ENCODE assay signal across 29 cellular contexts in genomic region chr15:46576611-46577010, GRCh38.
DNase-seq lines count a peak whose midpoint lies in the region; ATAC-seq and TF ChIP-seq lines count a peak whose summit lies in the region.
"Had no signal": no experiment of that assay in that cellular context is flagged by ENCODE, and none has a peak within 500 bp of the region (broad histone marks: within the 10 kb centered on the region; RNA-seq: fewer than 3 reads in every experiment).

No MANE protein-coding gene starts in this region.

- H3K27me3 ChIP-seq in BJ (ENCODE audit: control insufficient read depth, insufficient read depth, low read length) (no peaks in the 10 kb centered on the region), RWPE2 (ENCODE audit: insufficient read depth, poor library complexity, severe bottlenecking) (no peaks in the 10 kb centered on the region), BE2C (no peaks in the 10 kb centered on the region)
- H3K27me3 ChIP-seq: esophagus muscularis mucosa, ovary, right lobe of liver, suprapubic skin had no signal

- peak; percentile 4 for DNase-seq in BJ (ENCODE audit: low read depth)
- DNase-seq in RWPE2 (ENCODE audit: low spot score), result peak; percentile 51
- peak; percentile 39 to 58 for DNase-seq in left colon
- DNase-seq in sciatic nerve (ENCODE audit: low spot score), result no peak
- DNase-seq in SK-N-DZ (ENCODE audit: low spot score), result no peak
- DNase-seq in BE2C, result no peak
- DNase-seq: activated CD4-positive, alpha-beta memory T cell treated with anti-CD3 and anti-CD28 coated beads, Interleukin-2, amount 10 ng/mL, durations not matched to agents 7 days and 5 days; activated CD4-positive, CD25-positive, alpha-beta regulatory T cell treated with anti-CD3 and anti-CD28 coated beads, Interleukin-2, amount 50 U/mL, for 72 hours; activated CD8-positive, alpha-beta memory T cell treated with anti-CD3 and anti-CD28 coated beads, Interleukin-2, amount 50 U/mL, for 48 hours; anterior cingulate cortex; DMS53; effector memory CD8-positive, alpha-beta T cell; H9; hippocampal formation; KBM-7; left ventricle myocardium inferior; NCI-H1417; NCI-H2081 treated with DMSO at 0.1 percent for 48 hours; NCI-H345; ovary; right lobe of liver; stimulated activated naive B cell treated with anti-CD40 and anti-IgM and Interleukin-4, amounts not matched to agents 10 μg/mL and 1 μg/mL and 100 μg/mL, for 72 hours; T-helper 17 cell had no signal

- intact Hi-C loops in left colon (cut with DNase I, micrococcal nuclease), result no loop called here
- intact Hi-C loops in sciatic nerve (cut with DNase I), result no loop called here

- CTCF ChIA-PET in BJ (lab: Yijun Ruan, JAX), result no interaction called here

- no peak for TF ChIP-seq CTCF in BJ (IDR thresholded peaks at IDR 0.05; ENCODE audit: insufficient read depth, low read depth, low read length)
- TF ChIP-seq CTCF in RWPE2 (IDR thresholded peaks at IDR 0.05; ENCODE audit: poor library complexity, severe bottlenecking), result no peak
- no peak for TF ChIP-seq CTCF in BE2C (IDR thresholded peaks at IDR 0.05; ENCODE audit: low read depth, low read length)

- H3K4me1 ChIP-seq in RWPE2 (ENCODE audit: insufficient read depth, poor library complexity, severe bottlenecking) (no peaks in the 10 kb centered on the region), BE2C (no peaks in the 10 kb centered on the region)
- H3K4me1 ChIP-seq: esophagus muscularis mucosa, left ventricle myocardium inferior, suprapubic skin had no signal

- POLR2A ChIA-PET in BJ (lab: Charles Lee), result no interaction called here

- H3K9me3 ChIP-seq in RWPE2 (ENCODE audit: severe bottlenecking) (no peaks in the 10 kb centered on the region), BE2C (no peaks in the 10 kb centered on the region)
- H3K9me3 ChIP-seq: esophagus muscularis mucosa, left ventricle myocardium inferior, ovary, right lobe of liver, suprapubic skin had no signal

- no peak overlapping the region for H3K4me3 ChIP-seq in BJ (ENCODE audit: low read depth, low read length)
- H3K4me3 ChIP-seq in RWPE2 (ENCODE audit: severe bottlenecking), result no peak overlapping the region
- no peak overlapping the region for H3K4me3 ChIP-seq in BE2C (ENCODE audit: low read depth, low read length)
- H3K4me3 ChIP-seq: esophagus muscularis mucosa, left ventricle myocardium inferior, ovary, right lobe of liver, suprapubic skin had no signal

- H3K27ac ChIP-seq in RWPE2 (ENCODE audit: poor library complexity, severe bottlenecking), result no peak overlapping the region
- H3K27ac ChIP-seq: esophagus muscularis mucosa, left ventricle myocardium inferior, ovary, right lobe of liver, suprapubic skin had no signal

- ATAC-seq in RWPE2 (ENCODE audit: low read depth), result peak; percentile 97
- ATAC-seq in left colon, result peak; percentile 82
- peak; percentile 56 for ATAC-seq in sciatic nerve
- ATAC-seq in HG02870 (IDR thresholded peaks at IDR 0.05; ENCODE audit: unreplicated experiment), result no peak
- no peak for ATAC-seq in HG02970 (IDR thresholded peaks at IDR 0.05; ENCODE audit: low FRiP score, unreplicated experiment)
- ATAC-seq: activated T-helper 17 cell treated with anti-CD3 and anti-CD28 coated beads, Interleukin-2, amount 50 U/mL, for 72 hours; effector memory CD8-positive, alpha-beta T cell; natural killer cell treated with Interleukin-12 subunit alpha and Interleukin-12 subunit beta and Interleukin-15 and Interleukin-18, amount 100 ng/mL, for 72 hours; stimulated activated naive B cell treated with anti-CD40 and anti-IgM and Interleukin-4, amounts not matched to agents 10 μg/mL and 1 μg/mL and 100 μg/mL, for 72 hours; T-helper 17 cell had no signal

- H3K36me3 ChIP-seq in BJ (ENCODE audit: control insufficient read depth, insufficient read depth, low read length), result no peaks in the 10 kb centered on the region
- no peaks in the 10 kb centered on the region for H3K36me3 ChIP-seq in RWPE2 (ENCODE audit: low read depth)
- no peaks in the 10 kb centered on the region for H3K36me3 ChIP-seq in BE2C
- H3K36me3 ChIP-seq: esophagus muscularis mucosa, left ventricle myocardium inferior, ovary, right lobe of liver, suprapubic skin had no signal

Comparison
In these comparisons a context has a peak if more than half of its experiments do, and no peak if none do; other contexts are left out.
1. DNase-seq: peak in BJ (single experiment), RWPE2 (single experiment) and left colon (2 of 2); none in sciatic nerve (single experiment), SK-N-DZ (single experiment) and BE2C (single experiment).
2. ATAC-seq: peak in RWPE2 (single experiment), left colon (single experiment) and sciatic nerve (single experiment); none in HG02870 (single experiment) and HG02970 (single experiment).